ENCODE assay signal across 39 cellular contexts in the genomic region with DNA sequence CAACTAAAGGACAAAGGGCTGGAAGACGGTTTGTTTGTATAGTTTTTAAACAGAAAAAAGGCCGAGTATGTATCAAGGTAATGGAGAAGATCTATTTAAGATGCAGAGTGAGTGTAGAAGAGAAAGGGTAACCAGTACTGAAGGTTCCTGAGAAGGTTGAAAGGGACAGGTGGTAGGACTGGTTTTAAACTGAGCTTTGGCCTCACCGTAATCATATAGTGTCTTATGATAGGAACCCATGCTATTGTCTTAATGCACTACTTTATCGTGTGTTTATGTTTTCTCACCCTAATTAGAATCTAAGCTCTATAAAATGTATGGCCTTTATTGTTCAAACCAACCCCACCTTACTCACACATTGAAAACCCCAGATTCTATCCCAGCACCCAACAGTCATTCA. TPM values are rescaled to one million over a fixed set of nuclear protein-coding genes. Genes with fewer than 3 reads are reported as not detected.
DNase-seq lines count a peak whose midpoint lies in the region; ATAC-seq, FAIRE-seq and TF ChIP-seq lines count a peak whose summit lies in the region.
"Had no signal": no experiment of that assay in that cellular context is flagged by ENCODE, and none has a peak within 500 bp of the region (broad histone marks: within the 10 kb centered on the region; RNA-seq: fewer than 3 reads in every experiment).

No MANE protein-coding gene starts in this region.

- no peak for TF ChIP-seq CTCF in endodermal cell (conservative IDR thresholded peaks at IDR 0.05)
- no peak for TF ChIP-seq CTCF in mucosa of descending colon (IDR thresholded peaks at IDR 0.05)
- no peak for TF ChIP-seq CTCF in spleen (IDR thresholded peaks at IDR 0.05 in 8 of 11, conservative IDR thresholded peaks at IDR 0.05 in 3 of 11)
- no peak for TF ChIP-seq CTCF in brain microvascular endothelial cell (IDR thresholded peaks at IDR 0.05; ENCODE audit: low read depth, low read length, missing control alignments)

- H3K27me3 ChIP-seq in endodermal cell (ENCODE audit: control insufficient read depth, insufficient read depth, low read length, poor library complexity, severe bottlenecking) (no peaks in the 10 kb centered on the region), small intestine (ENCODE audit: control insufficient read depth in 2 of 2, insufficient read depth in 2 of 2, low read length in 2 of 2) (no peaks in the 10 kb centered on the region), spleen (replicated peaks in 1 of 7) (no peaks in the 10 kb centered on the region), brain microvascular endothelial cell (replicated peaks) (no peaks in the 10 kb centered on the region)
- no peaks in the 10 kb centered on the region for H3K27me3 ChIP-seq in effector memory CD4-positive, alpha-beta T cell (replicated peaks; ENCODE audit: control insufficient read depth, insufficient read depth, low read length, poor library complexity, severe bottlenecking)
- H3K27me3 ChIP-seq: BE2C; BLaER1; BLaER1 treated with 17β-estradiol and CSF1 and Interleukin-3, amounts not matched to agents 10 nM and 100 nM had no signal

- 90 to 92% methylated on average over 4 of the region's 4 CpGs for WGBS in endodermal cell (ENCODE audit: insufficient coverage in 1 of 2, insufficient read length in 1 of 2), 2 experiments
- WGBS in small intestine, 3 donors = 19 to 59% (median 41%) methylated on average over 4 of the region's 4 CpGs
- 86 to 96% (median 89%) methylated on average over 4 of the region's 4 CpGs for WGBS in spleen, 5 donors

- H3K4me3 ChIP-seq in endodermal cell (ENCODE audit: low read length) (peak overlapping the region; percentile 50), mucosa of descending colon (no peak overlapping the region), small intestine (ENCODE audit: low read depth in 1 of 2, low read length in 2 of 2) (no peak overlapping the region), spleen (no peak overlapping the region), brain microvascular endothelial cell (ENCODE audit: low read depth, low read length) (no peak overlapping the region)
- H3K4me3 ChIP-seq in effector memory CD4-positive, alpha-beta T cell (ENCODE audit: insufficient read depth, low read depth, low read length, poor library complexity, severe bottlenecking) = no peak overlapping the region
- H3K4me3 ChIP-seq: A549; BLaER1; BLaER1 treated with 17β-estradiol and CSF1 and Interleukin-3, amounts not matched to agents 10 nM and 100 nM had no signal

- intact Hi-C loops in left colon (cut with DNase I, micrococcal nuclease) (no loop called here), mucosa of descending colon (cut with DNase I, micrococcal nuclease) (no loop called here), spleen (cut with DNase I; ENCODE audit: low total_unique reads) (no loop called here)

- H3K9me3 Mint-ChIP-seq in endodermal cell = peaks cover 23% of the 10 kb centered on the region
- H3K9me3 Mint-ChIP-seq in activated T-cell treated with anti-CD3 and anti-CD28 coated beads, Interleukin-2, amount 50 U/mL, for 4 hours = no peaks in the 10 kb centered on the region

- ATAC-seq in left colon (peak; percentile 91), mucosa of descending colon (peak; percentile 87)
- ATAC-seq in activated T-cell treated with anti-CD3 and anti-CD28 coated beads, Interleukin-2, amount 50 U/mL, for 4 hours = no peak
- ATAC-seq: A549; CD8-positive, alpha-beta T cell had no signal

- H3K9me3 ChIP-seq in endodermal cell (ENCODE audit: control insufficient read depth, low read length) = peaks cover 5% of the 10 kb centered on the region
- no peaks in the 10 kb centered on the region for H3K9me3 ChIP-seq in mucosa of descending colon
- no peaks in the 10 kb centered on the region for H3K9me3 ChIP-seq in small intestine (ENCODE audit: control insufficient read depth, low read depth)
- H3K9me3 ChIP-seq in effector memory CD4-positive, alpha-beta T cell (ENCODE audit: control insufficient read depth, low read length) = no peaks in the 10 kb centered on the region
- peaks cover 0 to 13% (median 6%) of the 10 kb centered on the region in 8 donors for H3K9me3 ChIP-seq in spleen
- H3K9me3 ChIP-seq: A549, BE2C, BLaER1, Caco-2 had no signal

- H3K27ac Mint-ChIP-seq in endodermal cell = no peak overlapping the region
- H3K27ac Mint-ChIP-seq: B cell; CD14-positive monocyte; CD4-positive, alpha-beta memory T cell; CD4-positive, alpha-beta T cell; CD4-positive, CD25-positive, alpha-beta regulatory T cell; CD8-positive, alpha-beta memory T cell; CD8-positive, alpha-beta T cell had no signal

- peaks cover 1% of the 10 kb centered on the region for H3K36me3 Mint-ChIP-seq in endodermal cell (ENCODE audit: low read depth)
- no peaks in the 10 kb centered on the region for H3K36me3 Mint-ChIP-seq in activated T-cell treated with anti-CD3 and anti-CD28 coated beads, Interleukin-2, amount 50 U/mL, for 4 hours (ENCODE audit: insufficient read depth)
- H3K36me3 Mint-ChIP-seq: CD4-positive, CD25-positive, alpha-beta regulatory T cell had no signal

- in situ Hi-C loops in brain microvascular endothelial cell (cut with HindIII; ENCODE audit: low pct_ligation_motif_present, low sequenced_read_pairs) = no loop called here

- FAIRE-seq in small intestine (lab: Jason Lieb, UNC) = no peak
- FAIRE-seq: A204.1, A549, D721Med had no signal

- H3K36me3 ChIP-seq in endodermal cell (ENCODE audit: control insufficient read depth, insufficient read depth, low read length) (no peaks in the 10 kb centered on the region), mucosa of descending colon (ENCODE audit: low read depth) (no peaks in the 10 kb centered on the region), small intestine (ENCODE audit: control insufficient read depth in 2 of 2, insufficient read depth in 2 of 2, low read length in 2 of 2) (no peaks in the 10 kb centered on the region), spleen (no peaks in the 10 kb centered on the region), brain microvascular endothelial cell (replicated peaks) (no peaks in the 10 kb centered on the region)
- no peaks in the 10 kb centered on the region for H3K36me3 ChIP-seq in effector memory CD4-positive, alpha-beta T cell (ENCODE audit: control insufficient read depth, insufficient read depth, low read length)
- H3K36me3 ChIP-seq: BE2C; BLaER1; BLaER1 treated with 17β-estradiol and CSF1 and Interleukin-3, amounts not matched to agents 10 nM and 100 nM had no signal

- DNase-seq in endodermal cell (no peak), left colon (no peak), mucosa of descending colon (peak in 1 of 3 donors; percentile 31), small intestine (peak; percentile 61), spleen (no peak), brain microvascular endothelial cell (no peak)
- no peak for DNase-seq in activated T-cell treated with anti-CD3 and anti-CD28 coated beads, Interleukin-2, amount 50 U/mL, for 4 hours
- no peak for DNase-seq in effector memory CD4-positive, alpha-beta T cell
- DNase-seq: 8988T; ACHN; AML-193; BE2C; C1 segment of cervical spinal cord; Caco-2; Calu3; CD4-positive, alpha-beta memory T cell; CD4-positive, alpha-beta T cell; CD4-positive, CD25-positive, alpha-beta regulatory T cell; CD8-positive, alpha-beta memory T cell; CD8-positive, alpha-beta T cell; COR-L47; DMS 273 treated with DMSO at 0.1 percent for 48 hours; DMS153; DMS53; DMS79; DMS79 treated with DMSO at 0.1 percent for 48 hours; DND-41; EL had no signal

- no peaks in the 10 kb centered on the region for H3K27me3 Mint-ChIP-seq in endodermal cell (ENCODE audit: insufficient read depth)
- no peaks in the 10 kb centered on the region for H3K27me3 Mint-ChIP-seq in activated T-cell treated with anti-CD3 and anti-CD28 coated beads, Interleukin-2, amount 50 U/mL, for 4 hours (ENCODE audit: low read depth)
- H3K27me3 Mint-ChIP-seq: B cell; CD4-positive, alpha-beta memory T cell; CD4-positive, alpha-beta T cell; CD4-positive, CD25-positive, alpha-beta regulatory T cell; CD8-positive, alpha-beta memory T cell had no signal

- H3K4me1 Mint-ChIP-seq in endodermal cell = peaks cover 13% of the 10 kb centered on the region
- H3K4me1 Mint-ChIP-seq in activated T-cell treated with anti-CD3 and anti-CD28 coated beads, Interleukin-2, amount 50 U/mL, for 4 hours (ENCODE audit: low read depth) = no peaks in the 10 kb centered on the region
- H3K4me1 Mint-ChIP-seq: B cell; CD14-positive monocyte; CD4-positive, alpha-beta memory T cell; CD4-positive, CD25-positive, alpha-beta regulatory T cell; CD8-positive, alpha-beta memory T cell had no signal

- H3K4me3 Mint-ChIP-seq in endodermal cell = no peak overlapping the region
- H3K4me3 Mint-ChIP-seq in activated T-cell treated with anti-CD3 and anti-CD28 coated beads, Interleukin-2, amount 50 U/mL, for 4 hours = no peak overlapping the region
- H3K4me3 Mint-ChIP-seq: B cell; CD14-positive monocyte; CD4-positive, alpha-beta memory T cell; CD4-positive, alpha-beta T cell; CD4-positive, CD25-positive, alpha-beta regulatory T cell; CD8-positive, alpha-beta T cell had no signal

- no peak for TF ChIP-seq POLR2A in spleen (IDR thresholded peaks at IDR 0.05)

- H3K27ac ChIP-seq in endodermal cell (ENCODE audit: low read depth, low read length) (no peak overlapping the region), small intestine (ENCODE audit: low read depth in 1 of 2, low read length in 1 of 2) (no peak overlapping the region), spleen (no peak overlapping the region), brain microvascular endothelial cell (no peak overlapping the region)
- H3K27ac ChIP-seq in effector memory CD4-positive, alpha-beta T cell (ENCODE audit: insufficient read depth, low read length, poor library complexity, severe bottlenecking) = no peak overlapping the region
- H3K27ac ChIP-seq: 22Rv1; A549; BLaER1; BLaER1 treated with 17β-estradiol and CSF1 and Interleukin-3, amounts not matched to agents 10 nM and 100 nM; C4-2B had no signal

- H3K4me1 ChIP-seq in endodermal cell (ENCODE audit: control insufficient read depth, insufficient read depth, low read length) (peaks cover 3% of the 10 kb centered on the region), mucosa of descending colon (ENCODE audit: low read depth) (no peaks in the 10 kb centered on the region), small intestine (ENCODE audit: control insufficient read depth in 2 of 2, insufficient read depth in 1 of 2, low read depth in 1 of 2, low read length in 1 of 2) (peaks cover 0 to 2% of the 10 kb centered on the region in 2 donors), spleen (no peaks in the 10 kb centered on the region)
- no peaks in the 10 kb centered on the region for H3K4me1 ChIP-seq in effector memory CD4-positive, alpha-beta T cell (ENCODE audit: control insufficient read depth, insufficient read depth, low read length, poor library complexity, severe bottlenecking)
- H3K4me1 ChIP-seq: A549; BE2C; BLaER1; BLaER1 treated with 17β-estradiol and CSF1 and Interleukin-3, amounts not matched to agents 10 nM and 100 nM had no signal

- no peak overlapping the region for H3K9ac ChIP-seq in endodermal cell (ENCODE audit: extremely low read depth, low read length, poor library complexity, severe bottlenecking)
- H3K9ac ChIP-seq: BLaER1; BLaER1 treated with 17β-estradiol and CSF1 and Interleukin-3, amounts not matched to agents 10 nM and 100 nM had no signal

RNA-seq across cellular contexts. Expression of a gene that starts 32.7 kb away (rescaled TPM):
- total RNA-seq in endodermal cell = 10 to 100 TPM in 1 of 2 donors, 1 to 10 TPM in 1; 6.8 to 12.3 TPM
- 2.0 TPM for polyA plus RNA-seq in endodermal cell (2013, experiment 1 of 2)
- polyA plus RNA-seq in endodermal cell (2013, experiment 2 of 2) = 2.4 TPM
- total RNA-seq in left colon = 10 to 100 TPM; 14.5 to 17.2 TPM
- total RNA-seq in mucosa of descending colon = 10 to 100 TPM in 2 of 3 donors, 1 to 10 TPM in 1; 8.9 to 20.7 (median 18.6) TPM
- polyA plus RNA-seq in small intestine = 1 to 10 TPM; 4.4 to 8.1 (median 5.9) TPM
- total RNA-seq in activated T-cell treated with anti-CD3 and anti-CD28 coated beads, Interleukin-2, amount 50 U/mL, for 4 hours = 1 to 10 TPM in 2 of 3 donors, under 1 TPM in 1; 0.66 to 5.5 (median 2.4) TPM
- 10 to 100 TPM in 6 of 7 donors, 1 to 10 TPM in 1; 4.9 to 23.1 (median 14.2) TPM for total RNA-seq in spleen
- polyA plus RNA-seq in spleen = 1 to 10 TPM; 4.1 to 5.2 (median 4.7) TPM
- total RNA-seq: A673, Daoy had no signal

Comparison
In these comparisons a context has a peak if more than half of its experiments do, and no peak if none do; other contexts are left out.
1. ATAC-seq: peak in left colon (single experiment) and mucosa of descending colon (single experiment); none in activated T-cell treated with anti-CD3 and anti-CD28 coated beads, Interleukin-2, amount 50 U/mL, for 4 hours (0 of 2).